In the genomic region with DNA sequence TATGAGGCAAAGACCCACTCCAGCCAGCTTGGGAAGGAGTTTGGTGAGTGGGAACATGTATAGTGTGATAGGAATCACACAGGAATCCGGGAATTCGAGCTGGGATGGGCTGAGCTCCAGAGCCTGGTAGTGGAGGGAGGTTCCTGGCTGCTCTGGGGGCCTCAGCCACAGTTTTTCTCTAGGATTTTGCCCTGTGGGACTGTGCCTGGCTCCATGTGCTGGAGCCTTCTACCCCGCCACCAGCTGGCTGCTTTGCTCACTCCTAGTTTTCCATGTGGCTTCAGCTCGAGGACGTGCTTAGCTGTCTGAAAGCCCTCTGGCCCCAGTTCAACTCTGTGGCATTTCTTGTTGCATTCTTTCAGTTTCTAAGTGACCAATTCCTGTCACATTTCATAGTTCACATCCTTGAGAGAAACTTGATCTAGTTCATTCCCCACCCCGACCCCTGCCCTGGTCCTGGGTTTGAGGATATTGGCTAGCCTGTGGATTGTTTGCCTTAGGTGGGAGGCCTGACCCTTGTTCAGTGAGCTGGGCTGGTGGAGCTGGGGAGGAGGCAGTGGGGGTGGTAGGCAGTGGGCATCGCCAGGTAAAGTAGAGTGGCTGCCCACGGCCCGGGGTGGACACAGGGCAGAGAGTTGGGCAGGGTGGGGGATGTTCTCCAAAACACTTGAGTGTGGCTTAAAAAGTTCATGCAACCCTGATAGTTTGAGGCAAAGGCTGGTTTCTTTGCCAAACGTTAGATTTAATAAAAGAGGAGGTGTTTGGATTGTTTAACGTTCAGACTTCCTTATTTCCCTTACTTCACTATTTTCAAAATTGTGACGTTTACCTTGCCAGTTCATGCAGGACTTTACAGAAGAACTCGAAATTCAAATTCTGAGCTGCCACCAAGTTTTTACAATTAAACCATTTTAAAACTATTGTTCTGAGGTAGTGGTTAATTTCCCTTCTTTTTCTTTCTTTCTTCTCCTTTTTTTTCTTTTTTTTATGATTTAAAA, we compare ENCODE assay signal across 8 cellular contexts. TPM values are rescaled to one million over a fixed set of nuclear protein-coding genes. Genes with fewer than 3 reads are reported as not detected.
A peak's percentile ranks its signal among the peaks of the same experiment; 100 is the strongest.
DNase-seq lines count a peak whose midpoint lies in the region; ATAC-seq and TF ChIP-seq lines count a peak whose summit lies in the region.

No MANE protein-coding gene starts in this region.

- H3K36me3 ChIP-seq in SJSA1 (peaks cover 94% of the 10 kb centered on the region), esophagus squamous epithelium (peaks cover 0 to 67% (median 7%) of the 10 kb centered on the region in 3 donors)

- peaks cover 24 to 54% of the 10 kb centered on the region in 2 donors for H3K36me3 Mint-ChIP-seq in activated T-cell treated with anti-CD3 and anti-CD28 coated beads, Interleukin-2, amount 50 U/mL, for 72 hours (ENCODE audit: insufficient read depth in 2 of 2)
- H3K36me3 Mint-ChIP-seq in nephron progenitor cell (ENCODE audit: low read depth), result peaks cover 62% of the 10 kb centered on the region

- TF ChIP-seq POLR2A in esophagus squamous epithelium (IDR thresholded peaks at IDR 0.05), result no peak

- no peaks in the 10 kb centered on the region for H3K27me3 Mint-ChIP-seq in activated T-cell treated with anti-CD3 and anti-CD28 coated beads, Interleukin-2, amount 50 U/mL, for 72 hours (ENCODE audit: low read depth)
- peaks cover 20% of the 10 kb centered on the region for H3K27me3 Mint-ChIP-seq in nephron progenitor cell (ENCODE audit: low read depth, poor library complexity)

- ATAC-seq in activated T-cell treated with anti-CD3 and anti-CD28 coated beads, Interleukin-2, amount 50 U/mL, for 72 hours (replicated peaks in 1 of 2), result peak; percentile 6 to 31

- no peaks in the 10 kb centered on the region for H3K9me3 ChIP-seq in SJSA1 (replicated peaks)
- no peaks in the 10 kb centered on the region for H3K9me3 ChIP-seq in esophagus squamous epithelium

- H3K4me3 ChIP-seq in SJSA1 (no peak overlapping the region), esophagus squamous epithelium (peak overlapping the region in 3 of 4 donors; percentile 0 to 97 (median 1))

- H3K27ac ChIP-seq in SJSA1, result peak overlapping the region; percentile 75
- peak overlapping the region; percentile 23 to 98 (median 88) for H3K27ac ChIP-seq in esophagus squamous epithelium

- H3K27ac Mint-ChIP-seq in activated T-cell treated with anti-CD3 and anti-CD28 coated beads, Interleukin-2, amount 50 U/mL, for 72 hours, result peak overlapping the region; percentile 20
- peak overlapping the region; percentile 94 for H3K27ac Mint-ChIP-seq in nephron progenitor cell

- H3K4me1 ChIP-seq in SJSA1 (replicated peaks) (peaks cover 42% of the 10 kb centered on the region), esophagus squamous epithelium (peaks cover 18 to 92% (median 22%) of the 10 kb centered on the region in 3 donors)

- in situ Hi-C loops in KBM-7 (cut with MboI; ENCODE audit: low pct_unique_long_range_greater_than_20kb, low sequenced_read_pairs), result no loop called here

- 33 to 52% methylated on average over 10 to 13 of the region's 13 CpGs for WGBS in esophagus squamous epithelium, 2 donors

- H3K9me3 Mint-ChIP-seq in activated T-cell treated with anti-CD3 and anti-CD28 coated beads, Interleukin-2, amount 50 U/mL, for 72 hours, result no peaks in the 10 kb centered on the region
- H3K9me3 Mint-ChIP-seq in nephron progenitor cell, result no peaks in the 10 kb centered on the region

- H3K4me1 Mint-ChIP-seq in activated T-cell treated with anti-CD3 and anti-CD28 coated beads, Interleukin-2, amount 50 U/mL, for 72 hours (ENCODE audit: low read depth), result peaks cover 75% of the 10 kb centered on the region
- H3K4me1 Mint-ChIP-seq in nephron progenitor cell, result peaks cover 88% of the 10 kb centered on the region

- TF ChIP-seq CTCF in esophagus squamous epithelium (IDR thresholded peaks at IDR 0.05), result peak in 1 of 6 experiments; percentile 15
- no peak for TF ChIP-seq CTCF in nephron progenitor cell (IDR thresholded peaks at IDR 0.05)

- intact Hi-C loops in esophagus squamous epithelium (cut with DNase I), result no loop called here

- H3K27me3 ChIP-seq in SJSA1 (replicated peaks) (no peaks in the 10 kb centered on the region), esophagus squamous epithelium (no peaks in the 10 kb centered on the region)

- DNase-seq in activated T-cell treated with anti-CD3 and anti-CD28 coated beads, Interleukin-2, amount 50 U/mL, for 72 hours, result no peak
- no peak for DNase-seq in activated T-cell treated with anti-CD3 and anti-CD28 coated beads, Interleukin-2, amount 50 U/mL, for 1 hour
- DNase-seq in SJSA1 (ENCODE audit: low read depth in 1 of 2, low spot score in 2 of 2) (peak; percentile 88 to 91), esophagus squamous epithelium (lab: John Stamatoyannopoulos, UW) (no peak), nephron progenitor cell (peak; percentile 40), NCI-H1105 (lab: John Stamatoyannopoulos, UW) (no peak), KBM-7 (no peak)
- no peak for DNase-seq in central memory CD4-positive, alpha-beta T cell

- peak overlapping the region; percentile 66 to 76 for H3K4me3 Mint-ChIP-seq in activated T-cell treated with anti-CD3 and anti-CD28 coated beads, Interleukin-2, amount 50 U/mL, for 72 hours
- peak overlapping the region; percentile 61 for H3K4me3 Mint-ChIP-seq in nephron progenitor cell

RNA-seq across cellular contexts. Expression of a gene that starts 5.2 kb away (rescaled TPM):
- total RNA-seq in activated T-cell treated with anti-CD3 and anti-CD28 coated beads, Interleukin-2, amount 50 U/mL, for 72 hours, result 100 to 1,000 TPM; 175 to 204 TPM
- total RNA-seq in SJSA1 (2014; rRNA removed; shearing (Covaris generic)), result 31.5 and 76.0 TPM in 2 replicates
- 10 to 100 TPM; 27.3 to 39.2 (median 32.8) TPM for total RNA-seq in esophagus squamous epithelium

Comparison
In these comparisons a context has a peak if more than half of its experiments do, and no peak if none do; other contexts are left out.
1. DNase-seq: peak in SJSA1 (2 of 2) and nephron progenitor cell (single experiment); none in activated T-cell treated with anti-CD3 and anti-CD28 coated beads, Interleukin-2, amount 50 U/mL, for 72 hours (0 of 2), activated T-cell treated with anti-CD3 and anti-CD28 coated beads, Interleukin-2, amount 50 U/mL, for 1 hour (single experiment), esophagus squamous epithelium (single experiment), NCI-H1105 (single experiment), KBM-7 (single experiment) and central memory CD4-positive, alpha-beta T cell (single experiment).